Comparison of ENCODE assay signal across 8 cellular contexts in genomic region chr22:40651563-40652501, GRCh38. TPM values are rescaled to one million over a fixed set of nuclear protein-coding genes. Genes with fewer than 3 reads are reported as not detected.
DNase-seq lines count a peak whose midpoint lies in the region; TF ChIP-seq lines count a peak whose summit lies in the region.

No MANE protein-coding gene starts in this region.

- peak overlapping the region; percentile 76 for H3K4me3 ChIP-seq in GM23248
- peak overlapping the region; percentile 63 to 75 for H3K4me3 ChIP-seq in tibial artery

- peak overlapping the region; percentile 97 for H3K27ac ChIP-seq in GM23248
- H3K27ac ChIP-seq in tibial artery = peak overlapping the region; percentile 97 to 98

- no peaks in the 10 kb centered on the region for H3K36me3 ChIP-seq in GM23248 (ENCODE audit: low read depth)
- H3K36me3 ChIP-seq in tibial artery = no peaks in the 10 kb centered on the region

- intact Hi-C loops in cardiac septum (cut with DNase I) = no loop called here
- intact Hi-C loops in tibial artery (cut with DNase I; ENCODE audit: low total_unique reads) = loop anchor here (2.0 kb wide), 1 partner anchor 139 kb away; no protein-coding TSS in a partner anchor

- peak overlapping the region; percentile 76 for H3K27ac Mint-ChIP-seq in T-helper 1 cell treated with Interleukin-12 subunit alpha and Interleukin-12 subunit beta and Interleukin-4 antibody, amounts not matched to agents 30 μg/mL and 1 μg/mL, for 36 hours

- peak overlapping the region; percentile 92 for H3K9ac ChIP-seq in GM23248

- WGBS in GM23248 (ENCODE audit: low coverage in 1 of 2, low lambda C conversion rate in 2 of 2, missing lambda C conversion rate in 2 of 2), 2 experiments = 2 to 13% methylated on average over 26 to 33 of the region's 33 CpGs

- H3K79me2 ChIP-seq in GM23248 (ENCODE audit: insufficient read depth) = no peaks in the 10 kb centered on the region

- no peaks in the 10 kb centered on the region for H3K9me3 Mint-ChIP-seq in T-helper 1 cell treated with Interleukin-12 subunit alpha and Interleukin-12 subunit beta and Interleukin-4 antibody, amounts not matched to agents 30 μg/mL and 1 μg/mL, for 36 hours

- no peaks in the 10 kb centered on the region for H3K36me3 Mint-ChIP-seq in T-helper 1 cell treated with Interleukin-12 subunit alpha and Interleukin-12 subunit beta and Interleukin-4 antibody, amounts not matched to agents 30 μg/mL and 1 μg/mL, for 36 hours (ENCODE audit: low read depth)

- H4K20me1 ChIP-seq in GM23248 (ENCODE audit: insufficient read depth) = no peaks in the 10 kb centered on the region

- no peaks in the 10 kb centered on the region for H3K9me2 ChIP-seq in GM23248 (ENCODE audit: insufficient read depth)

- H3K9me3 ChIP-seq in GM23248 (ENCODE audit: low read depth) (no peaks in the 10 kb centered on the region), tibial artery (no peaks in the 10 kb centered on the region)

- H3K4me3 Mint-ChIP-seq in T-helper 1 cell treated with Interleukin-12 subunit alpha and Interleukin-12 subunit beta and Interleukin-4 antibody, amounts not matched to agents 30 μg/mL and 1 μg/mL, for 36 hours = peak overlapping the region; percentile 73

- peak overlapping the region; percentile 67 for H2AFZ ChIP-seq in GM23248

- peak; percentile 98 for DNase-seq in AG09319 (ENCODE audit: extremely low read depth, low read depth)
- peak; percentile 100 for DNase-seq in GM23248
- peak; percentile 96 for DNase-seq in NCI-H1694 treated with DMSO at 0.1 percent for 48 hours (lab: John Stamatoyannopoulos, UW)
- DNase-seq in amniotic epithelial cell (ENCODE audit: low read depth) = peak; percentile 99
- DNase-seq in cardiac septum (ENCODE audit: low spot score) = peak; percentile 96
- peak; percentile 98 for DNase-seq in pons (ENCODE audit: low spot score)
- DNase-seq in tibial artery = peak; percentile 98 to 99

- no peaks in the 10 kb centered on the region for H3K27me3 Mint-ChIP-seq in T-helper 1 cell treated with Interleukin-12 subunit alpha and Interleukin-12 subunit beta and Interleukin-4 antibody, amounts not matched to agents 30 μg/mL and 1 μg/mL, for 36 hours (ENCODE audit: low read depth)

- peak overlapping the region; percentile 69 for H3K4me2 ChIP-seq in GM23248 (ENCODE audit: unreplicated experiment)

- TF ChIP-seq CTCF in AG09319 (IDR thresholded peaks at IDR 0.05; ENCODE audit: low read depth, low read length) (no peak), tibial artery (IDR thresholded peaks at IDR 0.05) (peak in 1 of 2 experiments; percentile 17)

- peaks cover 16% of the 10 kb centered on the region for H3K4me1 Mint-ChIP-seq in T-helper 1 cell treated with Interleukin-12 subunit alpha and Interleukin-12 subunit beta and Interleukin-4 antibody, amounts not matched to agents 30 μg/mL and 1 μg/mL, for 36 hours (ENCODE audit: low read depth)

- in situ Hi-C loops in GM23248 (cut with MboI) = no loop called here

- no peaks in the 10 kb centered on the region for H3K27me3 ChIP-seq in GM23248 (replicated peaks; ENCODE audit: insufficient read depth)
- H3K27me3 ChIP-seq in tibial artery = no peaks in the 10 kb centered on the region

- H3K4me1 ChIP-seq in GM23248 (ENCODE audit: insufficient read depth) (peaks cover 32% of the 10 kb centered on the region), tibial artery (peaks cover 0 to 40% (median 30%) of the 10 kb centered on the region in 4 donors)

- H3F3A ChIP-seq in GM23248 (ENCODE audit: insufficient read depth) = peaks cover 21% of the 10 kb centered on the region

RNA-seq across cellular contexts. Expression of gene MRTFA, which starts 15.3 kb away (rescaled TPM):
- 49.2 and 59.2 TPM in 2 replicates for total RNA-seq in GM23248 (2014; rRNA removed; shearing (Covaris generic))
- 24.0 and 24.2 TPM in 2 replicates for polyA plus RNA-seq in GM23248 (2016; fragmentation: Nextera tagmentation; extraction: Ambion mirVana)
- 24.3 TPM for total RNA-seq in cardiac septum

RNA-seq across cellular contexts. Expression of gene MCHR1, which starts 27.5 kb away (rescaled TPM):
- total RNA-seq in GM23248 (2014; rRNA removed; shearing (Covaris generic)) = 0.65 TPM in 1 of 2 replicates, not detected in the other
- polyA plus RNA-seq in GM23248 (2016; fragmentation: Nextera tagmentation; extraction: Ambion mirVana) = 0.11 and 0.32 TPM in 2 replicates
- total RNA-seq in cardiac septum = 0.43 TPM

Comparison
In these comparisons a context has a peak if more than half of its experiments do, and no peak if none do; other contexts are left out.
1. Peak in every context shown above with its lines: DNase-seq, H3K4me3 ChIP-seq and H3K27ac ChIP-seq.